ENCODE assay signal across 30 cellular contexts in the genomic region with DNA sequence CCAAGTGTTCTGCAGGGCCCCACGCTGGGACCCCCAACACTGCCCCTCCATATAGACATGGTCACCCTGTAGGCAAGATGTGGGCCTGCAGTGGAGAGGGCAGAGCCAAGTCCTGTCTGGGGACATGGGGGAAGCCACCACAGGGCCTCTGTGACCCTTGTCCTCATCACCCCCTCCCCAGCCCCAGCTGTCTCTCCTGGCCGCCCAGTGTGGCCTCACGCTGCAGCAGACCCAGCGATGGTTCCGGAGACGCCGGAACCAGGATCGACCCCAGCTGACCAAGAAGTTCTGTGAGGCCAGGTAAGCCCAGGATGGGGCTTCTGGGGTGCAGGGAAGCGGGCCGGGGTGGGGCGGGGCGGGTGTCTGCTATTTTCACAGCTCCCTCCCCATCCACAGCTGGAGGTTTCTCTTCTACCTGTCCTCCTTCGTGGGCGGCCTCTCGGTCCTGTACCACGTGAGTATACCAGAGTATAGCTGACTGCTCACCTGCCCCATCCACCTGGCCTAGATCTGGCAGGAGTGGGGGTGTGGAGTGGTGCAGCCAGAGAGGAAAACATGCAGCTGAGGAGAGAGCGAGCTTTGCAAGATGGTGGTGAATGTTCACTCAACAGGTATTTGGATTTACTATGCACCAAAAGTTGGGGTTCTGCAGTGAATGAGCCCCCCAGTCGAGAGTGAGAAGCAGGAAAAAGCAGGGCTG.
"Had no signal": no experiment of that assay in that cellular context is flagged by ENCODE, and none has a peak within 500 bp of the region (broad histone marks: within the 10 kb centered on the region; RNA-seq: fewer than 3 reads in every experiment).

No MANE protein-coding gene starts in this region.

- DNase-seq: dermis blood vessel endothelial cell; effector memory CD4-positive, alpha-beta T cell; esophagus squamous epithelium; foreskin melanocyte; glutamatergic neuron; heart right ventricle; hippocampal formation; left cardiac atrium; left lung; mesenchymal stem cell; mucosa of descending colon; naive B cell; sigmoid colon; stimulated activated CD4-positive, alpha-beta T cell treated with anti-CD3 and anti-CD28 coated beads, Interleukin-2, amount 100 ng/mL, for 24 hours; stimulated activated CD4-positive, alpha-beta T cell treated with anti-CD3 and anti-CD28 coated beads, Interleukin-4, amount 100 ng/mL, for 24 hours; stimulated activated naive CD8-positive, alpha-beta T cell treated with anti-CD3 and anti-CD28 coated beads, Interleukin-15, Interleukin-2, amounts not matched to agents 100 U/mL and 50 U/mL, for 24 hours; substantia nigra; testis; tibial artery had no signal

- ATAC-seq: heart right ventricle; left cardiac atrium; left lung; mucosa of descending colon; stimulated activated effector memory CD8-positive, alpha-beta T cell treated with anti-CD3 and anti-CD28 coated beads, Interleukin-12 subunit alpha, Interleukin-12 subunit beta, amount 100 ng/mL, for 72 hours; stimulated activated naive CD8-positive, alpha-beta T cell treated with anti-CD3 and anti-CD28 coated beads, Interleukin-15, Interleukin-2, amounts not matched to agents 100 U/mL and 50 U/mL, for 24 hours had no signal

- FAIRE-seq: endothelial cell of umbilical vein, islet of Langerhans, urothelium cell line had no signal

- H3K27ac Mint-ChIP-seq: mesothelial cell of epicardium; nephron; neural progenitor cell; stimulated activated effector memory CD8-positive, alpha-beta T cell treated with anti-CD3 and anti-CD28 coated beads, Interleukin-12 subunit alpha, Interleukin-12 subunit beta, amount 100 ng/mL, for 72 hours; type B pancreatic cell had no signal

- H3K27ac ChIP-seq: coronary artery, esophagus squamous epithelium, heart right ventricle, left lung, neural progenitor cell, prostate gland, right atrium auricular region, sigmoid colon, testis, tibial artery had no signal

- H3K9me3 Mint-ChIP-seq: mesothelial cell of epicardium; naive B cell; nephron; neural progenitor cell; stimulated activated effector memory CD8-positive, alpha-beta T cell treated with anti-CD3 and anti-CD28 coated beads, Interleukin-12 subunit alpha, Interleukin-12 subunit beta, amount 100 ng/mL, for 72 hours; type B pancreatic cell had no signal

- H3K4me3 Mint-ChIP-seq: mesothelial cell of epicardium; nephron; neural progenitor cell; stimulated activated effector memory CD8-positive, alpha-beta T cell treated with anti-CD3 and anti-CD28 coated beads, Interleukin-12 subunit alpha, Interleukin-12 subunit beta, amount 100 ng/mL, for 72 hours; type B pancreatic cell had no signal

- H3K27me3 Mint-ChIP-seq: naive B cell, type B pancreatic cell had no signal
